8 cellular contexts compared by ENCODE assay signal in the genomic region with DNA sequence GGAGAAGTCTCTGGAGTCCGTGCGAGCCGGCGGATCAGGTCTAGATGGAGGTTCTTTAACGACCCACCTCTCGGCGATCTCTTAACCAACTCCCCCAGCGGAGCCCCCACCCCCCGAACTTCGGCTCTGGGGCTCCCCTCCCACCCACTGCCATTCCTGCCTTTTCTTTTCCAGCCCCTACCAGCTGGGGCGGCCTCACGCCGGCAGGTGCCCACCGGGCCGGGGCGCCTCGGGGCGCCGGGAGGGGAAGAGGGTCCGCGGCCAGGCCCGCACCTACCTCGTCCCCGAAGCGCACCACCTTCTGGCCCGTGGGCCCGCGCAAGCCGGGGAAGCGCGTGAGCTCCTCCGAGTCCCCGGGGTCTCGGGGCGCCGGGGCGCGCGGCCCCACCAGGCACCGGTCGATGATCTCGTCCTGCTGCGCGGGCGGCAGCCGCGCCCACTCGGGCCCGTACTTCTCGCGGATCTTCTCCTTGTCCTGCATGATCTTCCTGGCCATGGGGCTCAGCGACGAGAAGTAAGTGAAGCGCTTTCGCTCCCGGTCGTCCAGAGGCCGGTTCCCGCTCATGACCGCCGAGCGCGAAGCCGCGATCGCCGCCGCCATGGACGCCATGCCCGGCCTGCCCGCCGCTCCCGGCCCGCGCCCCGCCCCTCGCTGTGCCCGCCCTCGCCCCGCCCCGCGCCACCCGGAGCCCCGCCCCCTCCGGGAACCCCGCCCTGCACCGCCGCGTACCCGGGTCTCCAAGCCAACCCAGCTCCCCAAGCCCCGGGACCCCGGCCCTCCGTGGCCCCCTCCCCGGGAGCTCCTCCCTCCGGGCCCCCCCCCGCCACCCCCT. TPM values are rescaled to one million over a fixed set of nuclear protein-coding genes. Genes with fewer than 3 reads are reported as not detected.
DNase-seq lines count a peak whose midpoint lies in the region; FAIRE-seq and TF ChIP-seq lines count a peak whose summit lies in the region.

A gene with protein sequence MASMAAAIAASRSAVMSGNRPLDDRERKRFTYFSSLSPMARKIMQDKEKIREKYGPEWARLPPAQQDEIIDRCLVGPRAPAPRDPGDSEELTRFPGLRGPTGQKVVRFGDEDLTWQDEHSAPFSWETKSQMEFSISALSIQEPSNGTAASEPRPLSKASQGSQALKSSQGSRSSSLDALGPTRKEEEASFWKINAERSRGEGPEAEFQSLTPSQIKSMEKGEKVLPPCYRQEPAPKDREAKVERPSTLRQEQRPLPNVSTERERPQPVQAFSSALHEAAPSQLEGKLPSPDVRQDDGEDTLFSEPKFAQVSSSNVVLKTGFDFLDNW (minus strand): TSS at position 619 of the 833 bp plus-strand sequence. CDS start 9 bp downstream, at position 610.

- CTCF ChIA-PET in HEK293T (lab: Yijun Ruan, JAX): no interaction called here

- no peak for TF ChIP-seq POLR2A in GM12891 (IDR thresholded peaks at IDR 0.05; ENCODE audit: low read depth, low read length)

- peak; percentile 77 for DNase-seq in GM12891 (ENCODE audit: insufficient read length, low spot score)
- DNase-seq in HEK293T (ENCODE audit: extremely low spot score): peak; percentile 96
- DNase-seq in NAMALWA (ENCODE audit: low spot score): peak; percentile 48
- peak; percentile 46 for DNase-seq in activated CD4-positive, CD25-positive, alpha-beta regulatory T cell treated with anti-CD3 and anti-CD28 coated beads, Interleukin-2, amount 50 U/mL, for 16 hours (ENCODE audit: low read depth, low spot score)
- peak; percentile 63 for DNase-seq in central memory CD4-positive, alpha-beta T cell
- DNase-seq in kidney tubule cell (ENCODE audit: low spot score): peak; percentile 69
- peak; percentile 52 to 71 (median 62) for DNase-seq in stimulated activated CD4-positive, alpha-beta T cell treated with anti-CD3 and anti-CD28 coated beads, Interleukin-1b, Interleukin-23, amount 100 ng/mL, for 24 hours (ENCODE audit: low read depth in 4 of 4, low spot score in 1 of 4)
- no peak for DNase-seq in OCI-M2 (lab: John Stamatoyannopoulos, UW; ENCODE audit: unreplicated experiment)

- FAIRE-seq in GM12891 (lab: Jason Lieb, UNC): no peak

- POLR2A ChIA-PET in HEK293T (lab: Yijun Ruan, JAX): interaction anchor here (1.4 to 2.0 kb wide), 6 partner anchors 10 to 70 kb away, joined by 3 to 14 read pairs (median 4); no protein-coding TSS in a partner anchor

TF ChIP-seq in GM12891, 5 proteins besides CTCF, POLR2A, EP300 and RAD21:
- TF ChIP-seq PAX5 (IDR thresholded peaks at IDR 0.05; ENCODE audit: insufficient read depth, low read length, severe bottlenecking): no peak
- no peak for TF ChIP-seq TAF1 (IDR thresholded peaks at IDR 0.05; ENCODE audit: low read depth, low read length)
- no peak for TF ChIP-seq SPI1 (IDR thresholded peaks at IDR 0.05; ENCODE audit: low read depth, low read length)
- no peak for TF ChIP-seq POU2F2 (IDR thresholded peaks at IDR 0.05; ENCODE audit: low read depth, low read length)
- TF ChIP-seq POLR2AphosphoS5 (IDR thresholded peaks at IDR 0.05; ENCODE audit: low read depth, low read length): no peak

TF ChIP-seq in HEK293T, 16 proteins besides CTCF, POLR2A, EP300 and RAD21:
- TF ChIP-seq TARDBP (IDR thresholded peaks at IDR 0.05) (no peak), LEF1 (IDR thresholded peaks at IDR 0.05; ENCODE audit: borderline replicate concordance) (no peak; the same call in 1 of the 2 replicates)

RNA-seq across cellular contexts. Expression of the gene that starts here (rescaled TPM):
- polyA plus RNA-seq in GM12891 (2012; ENCODE audit: low read depth, missing spikeins): 1.2 TPM
